Comparison of ENCODE assay signal across 17 cellular contexts in the genomic region with DNA sequence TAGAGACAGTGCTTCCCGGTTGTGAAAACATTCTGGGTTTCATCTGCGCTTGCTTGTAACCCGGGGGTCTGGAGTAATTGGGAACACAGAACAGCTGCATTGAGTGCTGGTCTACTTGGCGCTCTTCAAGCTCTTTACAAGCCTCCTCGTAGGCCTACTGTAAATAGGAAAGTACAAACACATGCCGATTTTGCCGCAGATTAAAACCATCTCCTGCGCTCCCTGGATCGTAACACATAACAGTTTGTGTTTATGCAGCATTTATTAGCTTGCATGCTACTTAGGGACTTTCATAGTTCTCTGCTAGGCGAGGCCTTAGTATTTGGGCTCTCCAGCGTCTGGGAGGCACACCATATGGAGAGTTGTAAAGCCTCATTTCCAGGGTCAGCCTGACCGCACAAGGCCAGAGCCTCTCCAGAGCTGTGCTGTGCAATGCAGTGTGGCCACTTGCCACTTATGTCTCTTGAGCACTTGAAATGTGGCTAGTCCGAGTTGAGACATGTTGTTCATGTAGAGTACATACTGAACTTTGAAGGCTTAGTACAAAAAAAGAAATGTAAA.
A peak's percentile ranks its signal among the peaks of the same experiment; 100 is the strongest.
DNase-seq lines count a peak whose midpoint lies in the region; ATAC-seq, FAIRE-seq and TF ChIP-seq lines count a peak whose summit lies in the region.
"Had no signal": no experiment of that assay in that cellular context is flagged by ENCODE, and none has a peak within 500 bp of the region (broad histone marks: within the 10 kb centered on the region; RNA-seq: fewer than 3 reads in every experiment).

No MANE protein-coding gene starts in this region.

- H3K9me3 ChIP-seq in SJCRH30 (replicated peaks) (no peaks in the 10 kb centered on the region), esophagus muscularis mucosa (no peaks in the 10 kb centered on the region), muscle layer of duodenum (ENCODE audit: control insufficient read depth in 1 of 2, low read length in 2 of 2) (no peaks in the 10 kb centered on the region), transverse colon (no peaks in the 10 kb centered on the region), HepG2 (ENCODE audit: low read length) (no peaks in the 10 kb centered on the region)

- peaks cover 24% of the 10 kb centered on the region for H3K4me1 Mint-ChIP-seq in activated naive CD8-positive, alpha-beta T cell treated with anti-CD3 and anti-CD28 coated beads for 36 hours

- H3K4me2 ChIP-seq in HepG2 (ENCODE audit: low read depth, low read length) = no peak overlapping the region
- H3K4me2 ChIP-seq: PC-9 had no signal

- no peaks in the 10 kb centered on the region for H4K20me1 ChIP-seq in HepG2 (ENCODE audit: insufficient read depth, low read length)

- no TSS peak for BruUV-seq in HepG2 (replicated peaks; lab: Mats Ljungman, UMichigan)

- intact Hi-C loops in esophagus muscularis mucosa (cut with DNase I) (no loop called here), transverse colon (cut with DNase I; ENCODE audit: low total_unique reads) (no loop called here), HepG2 (cut with micrococcal nuclease; ENCODE audit: unreplicated experiment) (no loop called here)

- no peak overlapping the region for H3K4me3 Mint-ChIP-seq in activated naive CD8-positive, alpha-beta T cell treated with anti-CD3 and anti-CD28 coated beads for 36 hours
- H3K4me3 Mint-ChIP-seq: T-cell had no signal

- POLR2A ChIA-PET in HepG2 (lab: Yijun Ruan, JAX) = no interaction called here

- no peak for FAIRE-seq in HepG2 (lab: Jason Lieb, UNC)
- FAIRE-seq: GM12892 had no signal

- no peaks in the 10 kb centered on the region for H3K27me3 Mint-ChIP-seq in activated naive CD8-positive, alpha-beta T cell treated with anti-CD3 and anti-CD28 coated beads for 36 hours
- H3K27me3 Mint-ChIP-seq: T-cell had no signal

- no peak overlapping the region for H3K9ac ChIP-seq in HepG2 (ENCODE audit: insufficient read depth, low read depth, low read length)

- TF ChIP-seq EP300 in esophagus muscularis mucosa (IDR thresholded peaks at IDR 0.05) (no peak), transverse colon (IDR thresholded peaks at IDR 0.05; ENCODE audit: low read depth) (no peak), HepG2 (IDR thresholded peaks at IDR 0.05; ENCODE audit: low read depth in 2 of 2, low read length in 2 of 2) (no peak), HepG2 (CRISPR knock-in tag; IDR thresholded peaks at IDR 0.05; ENCODE audit: borderline replicate concordance) (no peak)

- H3K27me3 ChIP-seq in SJCRH30 (no peaks in the 10 kb centered on the region; the same call in 1 of the 2 replicates), esophagus muscularis mucosa (no peaks in the 10 kb centered on the region), muscle layer of duodenum (ENCODE audit: low read depth, low read length) (no peaks in the 10 kb centered on the region), transverse colon (no peaks in the 10 kb centered on the region), HepG2 (ENCODE audit: control insufficient read depth in 1 of 2, insufficient read depth in 2 of 2, low read length in 2 of 2) (peaks cover 3 to 14% of the 10 kb centered on the region in 2 experiments; a peak in 2 of 5 replicates)

- no peak for TF ChIP-seq POLR2A in esophagus muscularis mucosa (IDR thresholded peaks at IDR 0.05; ENCODE audit: low read depth)
- no peak for TF ChIP-seq POLR2A in transverse colon (IDR thresholded peaks at IDR 0.05)
- TF ChIP-seq POLR2A in HepG2 (IDR thresholded peaks at IDR 0.05; ENCODE audit: insufficient read depth in 1 of 2, low read depth in 2 of 2, low read length in 2 of 2) = no peak

- H3K36me3 ChIP-seq in SJCRH30 (no peaks in the 10 kb centered on the region), esophagus muscularis mucosa (no peaks in the 10 kb centered on the region), muscle layer of duodenum (ENCODE audit: control insufficient read depth in 1 of 2, insufficient read depth in 2 of 2, low read length in 2 of 2) (no peaks in the 10 kb centered on the region), transverse colon (no peaks in the 10 kb centered on the region), HepG2 (replicated peaks in 1 of 2; ENCODE audit: control insufficient read depth in 1 of 2, insufficient read depth in 2 of 2, low read length in 2 of 2) (no peaks in the 10 kb centered on the region)

- TF ChIP-seq RAD21 in HepG2 (CRISPR knock-in tag; IDR thresholded peaks at IDR 0.05) = no peak

- H3K36me3 Mint-ChIP-seq in activated naive CD8-positive, alpha-beta T cell treated with anti-CD3 and anti-CD28 coated beads for 36 hours = no peaks in the 10 kb centered on the region
- H3K36me3 Mint-ChIP-seq: T-cell had no signal

- H3K4me3 ChIP-seq in SJCRH30 = no peak overlapping the region
- no peak overlapping the region for H3K4me3 ChIP-seq in esophagus muscularis mucosa
- H3K4me3 ChIP-seq in muscle layer of duodenum (ENCODE audit: low read depth in 1 of 2, low read length in 2 of 2) = no peak overlapping the region
- no peak overlapping the region for H3K4me3 ChIP-seq in transverse colon
- no peak overlapping the region for H3K4me3 ChIP-seq in HepG2 (replicated peaks in 1 of 3; ENCODE audit: insufficient read depth in 1 of 3, low read depth in 2 of 3, low read length in 3 of 3)
- H3K4me3 ChIP-seq: PC-9 had no signal

- H3K79me2 ChIP-seq in HepG2 (ENCODE audit: insufficient read depth, low read length) = no peaks in the 10 kb centered on the region

- H3K27ac ChIP-seq in SJCRH30 (no peak overlapping the region; the same call in 1 of the 2 replicates), esophagus muscularis mucosa (replicated peaks in 1 of 4) (peak overlapping the region; percentile 76 to 84 (median 81)), muscle layer of duodenum (ENCODE audit: low read length) (peak overlapping the region; percentile 33), transverse colon (peak overlapping the region; percentile 72 to 83 (median 79)), HepG2 (ENCODE audit: extremely low read length, insufficient read depth, low read length) (no peak overlapping the region)
- H3K27ac ChIP-seq: HL-60, PC-9 had no signal

- ATAC-seq in HepG2 = no peak
- ATAC-seq: T-cell had no signal

- H3K4me1 ChIP-seq in SJCRH30 (peaks cover 4% of the 10 kb centered on the region; the same call in 1 of the 2 replicates), esophagus muscularis mucosa (peaks cover 73 to 87% (median 76%) of the 10 kb centered on the region in 4 donors), muscle layer of duodenum (ENCODE audit: control insufficient read depth in 1 of 2, insufficient read depth in 2 of 2, low read length in 2 of 2) (peaks cover 0 to 13% of the 10 kb centered on the region in 2 donors), transverse colon (peaks cover 0 to 50% (median 8%) of the 10 kb centered on the region in 4 donors), HepG2 (ENCODE audit: insufficient read depth, low read length) (peaks cover 34% of the 10 kb centered on the region)

- no peak overlapping the region for H2AFZ ChIP-seq in HepG2 (ENCODE audit: low read length)
- H2AFZ ChIP-seq: PC-9 had no signal

- CTCF ChIA-PET in HepG2 (lab: Yijun Ruan, JAX; ENCODE audit: low intra/inter-chr PET ratio, low total read pairs) = no interaction called here

- peak; percentile 36 to 60 for DNase-seq in SJCRH30
- DNase-seq in esophagus muscularis mucosa (ENCODE audit: extremely low spot score) = no peak
- no peak for DNase-seq in transverse colon
- no peak for DNase-seq in activated naive CD8-positive, alpha-beta T cell treated with anti-CD3 and anti-CD28 coated beads for 36 hours
- DNase-seq in HepG2 (ENCODE audit: low spot score) = no peak
- DNase-seq in COR-L47 (lab: John Stamatoyannopoulos, UW) = no peak
- DNase-seq: activated CD4-positive, CD25-positive, alpha-beta regulatory T cell; activated T-cell treated with anti-CD3 and anti-CD28 coated beads for 4 hours; NCI-H146; NCI-H526; nucleus accumbens; PC-9; stimulated activated CD4-positive, alpha-beta T cell treated with anti-CD3 and anti-CD28 coated beads, Interleukin-12 subunit alpha, Interleukin-12 subunit beta, amount 100 ng/mL, for 4 hours; T-cell had no signal

- H3K27ac Mint-ChIP-seq in activated naive CD8-positive, alpha-beta T cell treated with anti-CD3 and anti-CD28 coated beads for 36 hours = no peak overlapping the region
- H3K27ac Mint-ChIP-seq: T-cell had no signal

- no peaks in the 10 kb centered on the region for H3K9me3 Mint-ChIP-seq in activated naive CD8-positive, alpha-beta T cell treated with anti-CD3 and anti-CD28 coated beads for 36 hours
- H3K9me3 Mint-ChIP-seq: T-cell had no signal

- in situ Hi-C loops in transverse colon (cut with MboI; ENCODE audit: low pct_ligation_motif_present in 1 of 4, low pct_unique_long_range_greater_than_20kb in 1 of 4, low sequenced_read_pairs in 3 of 4) = no loop called here
- in situ Hi-C loops in HepG2 (cut with HindIII; ENCODE audit: extremely low pct_ligation_motif_present, low pct_unique_long_range_greater_than_20kb) = no loop called here

- TF ChIP-seq CTCF in esophagus muscularis mucosa (IDR thresholded peaks at IDR 0.05) (no peak), transverse colon (IDR thresholded peaks at IDR 0.05) (no peak), HepG2 (CRISPR knock-in tag; IDR thresholded peaks at IDR 0.05) (no peak)

- 87% methylated on average over 13 of the region's 13 CpGs for WGBS in esophagus muscularis mucosa
- WGBS in transverse colon (ENCODE audit: low coverage in 1 of 2), 2 donors = 78 to 80% methylated on average over 7 to 13 of the region's 13 CpGs
- WGBS in HepG2 (ENCODE audit: low lambda C conversion rate) = 61% methylated on average over 13 of the region's 13 CpGs

TF ChIP-seq in HepG2, 621 proteins besides CTCF, POLR2A, EP300 and RAD21 (continues in another document):
- TF ChIP-seq PHF5A (CRISPR knock-in tag; IDR thresholded peaks at IDR 0.05; ENCODE audit: low read depth, unreplicated experiment) = no peak
- no peak for TF ChIP-seq ETV5 (CRISPR knock-in tag; IDR thresholded peaks at IDR 0.05; ENCODE audit: borderline replicate concordance)
- TF ChIP-seq ZNF761 (CRISPR knock-in tag; conservative IDR thresholded peaks at IDR 0.05) = no peak
- no peak for TF ChIP-seq SALL2 (CRISPR knock-in tag; IDR thresholded peaks at IDR 0.05)
- no peak for TF ChIP-seq POLR2G (IDR thresholded peaks at IDR 0.05; ENCODE audit: low read depth, low read length)
- no peak for TF ChIP-seq TMF1 (CRISPR knock-in tag; IDR thresholded peaks at IDR 0.05; ENCODE audit: low read depth)

Comparison
In these comparisons a context has a peak if more than half of its experiments do, and no peak if none do; other contexts are left out.
1. DNase-seq: peak in SJCRH30 (2 of 2); none in esophagus muscularis mucosa (single experiment), transverse colon (single experiment), activated naive CD8-positive, alpha-beta T cell treated with anti-CD3 and anti-CD28 coated beads for 36 hours (single experiment), HepG2 (single experiment) and COR-L47 (single experiment).
2. H3K27ac ChIP-seq: peak in esophagus muscularis mucosa (4 of 4), muscle layer of duodenum (single experiment) and transverse colon (4 of 4); none in SJCRH30 (single experiment) and HepG2 (single experiment).